ENCODE assay signal across 19 cellular contexts in genomic region chr1:201758508-201759050, GRCh38.
DNase-seq lines count a peak whose midpoint lies in the region; ATAC-seq, FAIRE-seq and TF ChIP-seq lines count a peak whose summit lies in the region.
"Had no signal": no experiment of that assay in that cellular context is flagged by ENCODE, and none has a peak within 500 bp of the region (broad histone marks: within the 10 kb centered on the region; RNA-seq: fewer than 3 reads in every experiment).

No MANE protein-coding gene starts in this region.

- no peak for TF ChIP-seq POLR2A in K562 (conservative IDR thresholded peaks at IDR 0.05)

- peak; percentile 82 for DNase-seq in Karpas-422
- peak; percentile 96 for DNase-seq in NCI-H2171 treated with DMSO at 0.1 percent for 48 hours (lab: John Stamatoyannopoulos, UW)
- no peak for DNase-seq in K562 (ENCODE audit: extremely low read depth in 1 of 4, low spot score in 3 of 4)
- no peak for DNase-seq in stimulated activated naive CD4-positive, alpha-beta T cell treated with Interleukin-2 at 50 U/mL for 16 hours (lab: John Stamatoyannopoulos, UW)
- DNase-seq in coronary artery (ENCODE audit: low spot score) = no peak
- DNase-seq in CD4-positive, alpha-beta T cell = no peak
- DNase-seq in NCI-H526 treated with DMSO at 0.1 percent for 48 hours (lab: John Stamatoyannopoulos, UW) = no peak
- DNase-seq: activated CD4-positive, alpha-beta memory T cell treated with anti-CD3 and anti-CD28 coated beads, Interleukin-2, amount 10 ng/mL, durations not matched to agents 7 days and 5 days; activated naive CD8-positive, alpha-beta T cell treated with anti-CD3 and anti-CD28 coated beads, Interleukin-2, amount 50 U/mL, for 24 hours; Calu3; left lung had no signal

- TF ChIP-seq EP300 in K562 (IDR thresholded peaks at IDR 0.05; ENCODE audit: low read length) = no peak

- H3K9me1 ChIP-seq in K562 (ENCODE audit: control insufficient read depth, insufficient read depth, low read length) = no peaks in the 10 kb centered on the region

- H3K36me3 Mint-ChIP-seq in CD4-positive, alpha-beta T cell (ENCODE audit: low read depth) = no peaks in the 10 kb centered on the region
- H3K36me3 Mint-ChIP-seq: stimulated activated effector memory CD8-positive, alpha-beta T cell treated with anti-CD3 and anti-CD28 coated beads, Interleukin-12 subunit alpha, Interleukin-12 subunit beta, amount 100 ng/mL, for 72 hours had no signal

- H3K4me1 Mint-ChIP-seq in CD4-positive, alpha-beta T cell (ENCODE audit: low read depth) = no peaks in the 10 kb centered on the region
- H3K4me1 Mint-ChIP-seq: central memory CD8-positive, alpha-beta T cell had no signal

- no peak overlapping the region; the same call in 1 of the 2 replicates for H3K4me3 ChIP-seq in ACC112 (ENCODE audit: low read depth, low read length)
- no peak overlapping the region for H3K4me3 ChIP-seq in Karpas-422 (ENCODE audit: low read length)
- H3K4me3 ChIP-seq in K562 = no peak overlapping the region
- H3K4me3 ChIP-seq in coronary artery = no peak overlapping the region
- H3K4me3 ChIP-seq: HAP-1, left lung had no signal

- POLR2A ChIA-PET in K562 (lab: Yijun Ruan, JAX) = interaction anchor here (0.6 to 1.4 kb wide), 3 partner anchors 10 to 191 kb away, joined by 3 to 7 read pairs (median 4); no protein-coding TSS in a partner anchor
- POLR2A ChIA-PET in CD4-positive, alpha-beta T cell (lab: Charles Lee) = no interaction called here

- H4K20me1 ChIP-seq in Karpas-422 (ENCODE audit: insufficient read depth, low read depth, low read length) (no peaks in the 10 kb centered on the region; the same call in 1 of the 2 replicates), K562 (replicated peaks; ENCODE audit: control insufficient read depth, insufficient read depth, low read length) (0 out of 2 replicates have a peak, but pooled peaks cover 4% of the 10 kb centered on the region)

- 29% methylated on average over 4 of the region's 4 CpGs for WGBS in K562 (ENCODE audit: insufficient coverage, low coverage, missing lambda C conversion rate)

- H3K9me2 ChIP-seq in Karpas-422 (replicated peaks; ENCODE audit: insufficient read depth, low read length) = no peaks in the 10 kb centered on the region

- H3K4me2 ChIP-seq in Karpas-422 (ENCODE audit: low read depth, low read length, poor library complexity, severe bottlenecking) = peak overlapping the region; percentile 20
- no peak overlapping the region for H3K4me2 ChIP-seq in K562 (ENCODE audit: insufficient read depth, low read length)

- H3K9me3 Mint-ChIP-seq in CD4-positive, alpha-beta T cell = no peaks in the 10 kb centered on the region
- H3K9me3 Mint-ChIP-seq: activated CD4-positive, alpha-beta memory T cell treated with anti-CD3 and anti-CD28 coated beads, Interleukin-2, amount 10 ng/mL, durations not matched to agents 7 days and 5 days; activated naive CD8-positive, alpha-beta T cell treated with anti-CD3 and anti-CD28 coated beads, Interleukin-2, amount 50 U/mL, for 24 hours; activated T-helper 1 cell treated with anti-CD3 and anti-CD28 coated beads, Interleukin-12 subunit alpha, Interleukin-12 subunit beta, Interleukin-2, Interleukin-4 antibody, amounts not matched to agents 30 ng/mL and 10 ng/mL and 1 ng/mL, durations not matched to agents 14 hours and 24 hours and 36 hours; central memory CD8-positive, alpha-beta T cell; stimulated activated effector memory CD8-positive, alpha-beta T cell treated with anti-CD3 and anti-CD28 coated beads, Interleukin-12 subunit alpha, Interleukin-12 subunit beta, amount 100 ng/mL, for 72 hours had no signal

- TF ChIP-seq CTCF in K562 (IDR thresholded peaks at IDR 0.05 in 2 of 3, conservative IDR thresholded peaks at IDR 0.05 in 1 of 3; ENCODE audit: insufficient read depth in 2 of 3, low read depth in 1 of 3, low read length in 3 of 3) (no peak), coronary artery (IDR thresholded peaks at IDR 0.05) (no peak)
- no peak for TF ChIP-seq CTCF in CD4-positive, alpha-beta T cell (IDR thresholded peaks at IDR 0.05)

- H3K4me1 ChIP-seq in ACC112 (ENCODE audit: control insufficient read depth, insufficient read depth, low read length, unreplicated experiment) (peaks cover 98% of the 10 kb centered on the region), Karpas-422 (ENCODE audit: low read length) (peaks cover 24% of the 10 kb centered on the region), K562 (replicated peaks in 1 of 2; ENCODE audit: control insufficient read depth in 2 of 2, insufficient read depth in 2 of 2, low read length in 2 of 2) (no peaks in the 10 kb centered on the region)

- CTCF ChIA-PET in K562 (lab: Yijun Ruan, JAX; ENCODE audit: low intra/inter-chr PET ratio) = no interaction called here
- CTCF ChIA-PET in CD4-positive, alpha-beta T cell (lab: Charles Lee) = no interaction called here

- intact Hi-C loops in K562 (cut with micrococcal nuclease) = no loop called here
- intact Hi-C loops in CD4-positive, alpha-beta T cell (cut with DNase I, micrococcal nuclease) = no loop called here

- H3K4me3 Mint-ChIP-seq in CD4-positive, alpha-beta T cell = no peak overlapping the region
- H3K4me3 Mint-ChIP-seq: activated CD4-positive, alpha-beta memory T cell treated with anti-CD3 and anti-CD28 coated beads, Interleukin-2, amount 10 ng/mL, durations not matched to agents 7 days and 5 days; activated naive CD8-positive, alpha-beta T cell treated with anti-CD3 and anti-CD28 coated beads, Interleukin-2, amount 50 U/mL, for 24 hours; activated T-helper 1 cell treated with anti-CD3 and anti-CD28 coated beads, Interleukin-12 subunit alpha, Interleukin-12 subunit beta, Interleukin-2, Interleukin-4 antibody, amounts not matched to agents 30 ng/mL and 10 ng/mL and 1 ng/mL, durations not matched to agents 14 hours and 24 hours and 36 hours; central memory CD8-positive, alpha-beta T cell; stimulated activated effector memory CD8-positive, alpha-beta T cell treated with anti-CD3 and anti-CD28 coated beads, Interleukin-12 subunit alpha, Interleukin-12 subunit beta, amount 100 ng/mL, for 72 hours had no signal

- FAIRE-seq in K562 (lab: Jason Lieb, UNC) = no peak
- FAIRE-seq: endometrium, HepG2, urothelium cell line had no signal

- H3K9ac ChIP-seq in Karpas-422 (ENCODE audit: low read length) (no peak overlapping the region), K562 (ENCODE audit: insufficient read depth in 1 of 2, low read depth in 2 of 2, low read length in 2 of 2) (no peak overlapping the region)

- no TSS peak for BruUV-seq in K562 (replicated peaks; lab: Mats Ljungman, UMichigan)

- H3K27me3 ChIP-seq in ACC112 (ENCODE audit: insufficient read depth, low read length) (no peaks in the 10 kb centered on the region), Karpas-422 (ENCODE audit: low read length) (no peaks in the 10 kb centered on the region), K562 (ENCODE audit: control insufficient read depth in 2 of 2, insufficient read depth in 2 of 2, low read length in 2 of 2) (peaks cover 4 to 7% of the 10 kb centered on the region in 2 experiments; a peak in 2 of 5 replicates)
- no peaks in the 10 kb centered on the region for H3K27me3 ChIP-seq in CD4-positive, alpha-beta T cell (ENCODE audit: control insufficient read depth, insufficient read depth, low read length)
- H3K27me3 ChIP-seq: left lung had no signal

- no peaks in the 10 kb centered on the region for H3K9me3 ChIP-seq in Karpas-422 (ENCODE audit: low read length)
- H3K9me3 ChIP-seq in K562 (replicated peaks; ENCODE audit: control insufficient read depth, insufficient read depth, low read depth, low read length) = no peaks in the 10 kb centered on the region
- no peaks in the 10 kb centered on the region for H3K9me3 ChIP-seq in CD4-positive, alpha-beta T cell (ENCODE audit: control insufficient read depth, low read length)
- H3K9me3 ChIP-seq: HAP-1, left lung had no signal

- TF ChIP-seq RAD21 in K562 (CRISPR knock-in tag; conservative IDR thresholded peaks at IDR 0.05 in 1 of 2, IDR thresholded peaks at IDR 0.05 in 1 of 2) = no peak

- no peak overlapping the region for H2AFZ ChIP-seq in ACC112 (ENCODE audit: low read length, unreplicated experiment)
- H2AFZ ChIP-seq in Karpas-422 (ENCODE audit: low read length) = no peak overlapping the region
- no peak overlapping the region for H2AFZ ChIP-seq in K562 (ENCODE audit: low read depth, low read length)

- H3K27ac Mint-ChIP-seq in CD4-positive, alpha-beta T cell = no peak overlapping the region
- H3K27ac Mint-ChIP-seq: activated CD4-positive, alpha-beta memory T cell treated with anti-CD3 and anti-CD28 coated beads, Interleukin-2, amount 10 ng/mL, durations not matched to agents 7 days and 5 days; activated naive CD8-positive, alpha-beta T cell treated with anti-CD3 and anti-CD28 coated beads, Interleukin-2, amount 50 U/mL, for 24 hours; activated T-helper 1 cell treated with anti-CD3 and anti-CD28 coated beads, Interleukin-12 subunit alpha, Interleukin-12 subunit beta, Interleukin-2, Interleukin-4 antibody, amounts not matched to agents 30 ng/mL and 10 ng/mL and 1 ng/mL, durations not matched to agents 14 hours and 24 hours and 36 hours; stimulated activated effector memory CD8-positive, alpha-beta T cell treated with anti-CD3 and anti-CD28 coated beads, Interleukin-12 subunit alpha, Interleukin-12 subunit beta, amount 100 ng/mL, for 72 hours had no signal

- H3K79me2 ChIP-seq in ACC112 (ENCODE audit: control insufficient read depth, insufficient read depth, low read length, unreplicated experiment) (peaks cover 88% of the 10 kb centered on the region), Karpas-422 (ENCODE audit: low read length) (no peaks in the 10 kb centered on the region), K562 (ENCODE audit: control insufficient read depth, insufficient read depth, low read length) (no peaks in the 10 kb centered on the region)

- H3K27me3 Mint-ChIP-seq in CD4-positive, alpha-beta T cell = peaks cover 6% of the 10 kb centered on the region

- ATAC-seq in K562 = no peak
- no peak for ATAC-seq in CD4-positive, alpha-beta T cell (ENCODE audit: poor library complexity)
- ATAC-seq: activated naive CD8-positive, alpha-beta T cell treated with anti-CD3 and anti-CD28 coated beads, Interleukin-2, amount 50 U/mL, for 24 hours; HepG2; left lung; stimulated activated effector memory CD8-positive, alpha-beta T cell treated with anti-CD3 and anti-CD28 coated beads, Interleukin-12 subunit alpha, Interleukin-12 subunit beta, amount 100 ng/mL, for 72 hours had no signal

- H3K36me3 ChIP-seq in ACC112 (ENCODE audit: insufficient read depth, low read length) (peaks cover 16% of the 10 kb centered on the region; the same call in 1 of the 2 replicates), Karpas-422 (ENCODE audit: insufficient read depth, low read length) (no peaks in the 10 kb centered on the region), K562 (ENCODE audit: control insufficient read depth, insufficient read depth, low read length) (no peaks in the 10 kb centered on the region)
- H3K36me3 ChIP-seq: HAP-1, left lung had no signal

- in situ Hi-C loops in K562 (cut with MboI) = no loop called here

- H3K27ac ChIP-seq in ACC112 (ENCODE audit: low read depth, low read length) (peak overlapping the region; percentile 99), Karpas-422 (ENCODE audit: low read length) (no peak overlapping the region), K562 (ENCODE audit: extremely low read depth, low read depth, low read length) (no peak overlapping the region), coronary artery (no peak overlapping the region)
- H3K27ac ChIP-seq in CD4-positive, alpha-beta T cell (ENCODE audit: low read depth, low read length) = no peak overlapping the region
- H3K27ac ChIP-seq: left lung had no signal

TF ChIP-seq in K562, 482 proteins besides CTCF, POLR2A, EP300 and RAD21 (continues in another document):
- peak; percentile 72 for TF ChIP-seq NFIC (IDR thresholded peaks at IDR 0.05)

Comparison
In these comparisons a context has a peak if more than half of its experiments do, and no peak if none do; other contexts are left out.
1. DNase-seq: peak in Karpas-422 (single experiment) and NCI-H2171 treated with DMSO at 0.1 percent for 48 hours (single experiment); none in K562 (0 of 4), stimulated activated naive CD4-positive, alpha-beta T cell treated with Interleukin-2 at 50 U/mL for 16 hours (single experiment), coronary artery (single experiment), CD4-positive, alpha-beta T cell (0 of 10) and NCI-H526 treated with DMSO at 0.1 percent for 48 hours (single experiment).